In genomic region chr13:101955764-101956163, GRCh38 we compare ENCODE assay signal across 22 cellular contexts.
"Had no signal": no experiment of that assay in that cellular context is flagged by ENCODE, and none has a peak within 500 bp of the region (broad histone marks: within the 10 kb centered on the region; RNA-seq: fewer than 3 reads in every experiment).

No MANE protein-coding gene starts in this region.

- ATAC-seq: activated CD8-positive, alpha-beta T cell treated with anti-CD3 and anti-CD28 coated beads for 36 hours; activated naive CD8-positive, alpha-beta T cell treated with anti-CD3 and anti-CD28 coated beads, Interleukin-2, amount 50 U/mL, for 24 hours; gastrocnemius medialis; heart right ventricle; sciatic nerve had no signal

- H3K4me3 ChIP-seq: gastrocnemius medialis, heart right ventricle, left ventricle myocardium inferior, prostate gland, spleen had no signal

- DNase-seq: activated CD4-positive, alpha-beta T cell treated with anti-CD3 and anti-CD28 coated beads for 4 hours; activated CD8-positive, alpha-beta memory T cell treated with anti-CD3 and anti-CD28 coated beads, Interleukin-2, amount 50 U/mL, for 4 hours; activated CD8-positive, alpha-beta T cell treated with anti-CD3 and anti-CD28 coated beads for 36 hours; activated naive CD4-positive, alpha-beta T cell; activated naive CD8-positive, alpha-beta T cell treated with anti-CD3 and anti-CD28 coated beads, Interleukin-2, amount 50 U/mL, for 24 hours; gastrocnemius medialis; heart right ventricle; left ventricle myocardium inferior; mesenchymal stem cell; occipital lobe; spleen; stimulated activated CD4-positive, alpha-beta T cell treated with anti-CD3 and anti-CD28 coated beads, Interleukin-1b, Interleukin-23, amount 100 ng/mL, for 48 hours; stimulated activated naive CD4-positive, alpha-beta T cell; substantia nigra; T1000 had no signal

- H3K4me1 ChIP-seq: gastrocnemius medialis, prostate gland, spleen had no signal

- H3K27me3 ChIP-seq: gastrocnemius medialis, heart right ventricle, spleen had no signal

- H3K27me3 Mint-ChIP-seq: activated naive CD8-positive, alpha-beta T cell treated with anti-CD3 and anti-CD28 coated beads, Interleukin-2, amount 50 U/mL, for 24 hours had no signal

- H3K9me3 ChIP-seq: gastrocnemius medialis, prostate gland had no signal

- FAIRE-seq: astrocyte, keratinocyte had no signal

- H3K4me3 Mint-ChIP-seq: activated CD8-positive, alpha-beta T cell treated with anti-CD3 and anti-CD28 coated beads for 36 hours; activated naive CD8-positive, alpha-beta T cell treated with anti-CD3 and anti-CD28 coated beads, Interleukin-2, amount 50 U/mL, for 24 hours; nephron; type B pancreatic cell had no signal

- H3K27ac ChIP-seq: gastrocnemius medialis, heart right ventricle, left ventricle myocardium inferior, prostate gland, spleen, VCaP had no signal

- H3K36me3 ChIP-seq: gastrocnemius medialis, heart right ventricle, left ventricle myocardium inferior, prostate gland, spleen had no signal

- H3K27ac Mint-ChIP-seq: activated CD8-positive, alpha-beta T cell treated with anti-CD3 and anti-CD28 coated beads for 36 hours; activated naive CD8-positive, alpha-beta T cell treated with anti-CD3 and anti-CD28 coated beads, Interleukin-2, amount 50 U/mL, for 24 hours; nephron; type B pancreatic cell had no signal

- H3K9me3 Mint-ChIP-seq: activated naive CD8-positive, alpha-beta T cell treated with anti-CD3 and anti-CD28 coated beads, Interleukin-2, amount 50 U/mL, for 24 hours; nephron; type B pancreatic cell had no signal

- H3K36me3 Mint-ChIP-seq: type B pancreatic cell had no signal

- H3K4me1 Mint-ChIP-seq: nephron had no signal
